32 cellular contexts compared by ENCODE assay signal in the genomic region with DNA sequence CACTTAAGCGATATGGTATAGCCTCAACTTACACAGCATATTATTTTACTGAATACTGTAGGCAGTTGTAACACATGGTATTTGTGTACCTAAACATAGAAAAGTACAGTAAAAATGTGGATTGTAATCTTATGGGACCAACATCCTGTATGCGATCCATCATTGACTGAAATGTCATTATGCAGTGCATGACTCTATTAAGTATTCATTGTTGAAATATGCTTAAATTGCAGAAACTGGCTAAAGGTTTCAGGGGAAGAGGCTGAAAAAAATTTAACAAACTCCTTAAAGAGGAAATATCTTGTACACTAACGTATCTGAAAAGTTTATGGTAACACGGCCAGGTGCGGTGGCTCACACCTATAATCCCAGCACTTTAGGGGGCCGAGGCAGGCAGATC.
"Had no signal": no experiment of that assay in that cellular context is flagged by ENCODE, and none has a peak within 500 bp of the region (broad histone marks: within the 10 kb centered on the region; RNA-seq: fewer than 3 reads in every experiment).

No MANE protein-coding gene starts in this region.

- H3K27ac ChIP-seq: neural progenitor cell, ovary, parathyroid adenoma, psoas muscle, skin epidermis, spleen, suprapubic skin, testis, tibial artery, transverse colon, upper lobe of right lung, uterus had no signal

- H3K36me3 Mint-ChIP-seq: naive thymus-derived CD8-positive, alpha-beta T cell; natural killer cell treated with Interleukin-12 subunit alpha and Interleukin-12 subunit beta and Interleukin-15 and Interleukin-18, amount 100 ng/mL, for 72 hours; neural progenitor cell; stimulated activated memory B cell treated with anti-CD40 and anti-IgM and Interleukin-4, amounts not matched to agents 10 μg/mL and 1 μg/mL and 100 μg/mL, for 72 hours; type B pancreatic cell had no signal

- H3K36me3 ChIP-seq: neural progenitor cell, ovary, spleen, suprapubic skin, tibial artery, transverse colon, upper lobe of right lung, uterus had no signal

- H3K9ac ChIP-seq: neural progenitor cell, parathyroid adenoma had no signal

- H3K27me3 ChIP-seq: neural progenitor cell, ovary, suprapubic skin, testis, tibial artery, transverse colon, upper lobe of right lung, uterus had no signal

- H3K4me3 ChIP-seq: neural progenitor cell, ovary, psoas muscle, skin epidermis, smooth muscle cell, spleen, suprapubic skin, testis, tibial artery, transverse colon, upper lobe of right lung, uterus had no signal

- H3K4me1 ChIP-seq: neural progenitor cell, psoas muscle, suprapubic skin, testis, tibial artery, transverse colon, upper lobe of right lung, uterus had no signal

- H3K4me2 ChIP-seq: neural progenitor cell, smooth muscle cell had no signal

- H3K27ac Mint-ChIP-seq: naive thymus-derived CD8-positive, alpha-beta T cell; natural killer cell treated with Interleukin-12 subunit alpha and Interleukin-12 subunit beta and Interleukin-15 and Interleukin-18, amount 100 ng/mL, for 72 hours; nephron progenitor cell; neural progenitor cell; progenitor cell of endocrine pancreas; stimulated activated memory B cell treated with anti-CD40 and anti-IgM and Interleukin-4, amounts not matched to agents 10 μg/mL and 1 μg/mL and 100 μg/mL, for 72 hours; stimulated activated naive CD8-positive, alpha-beta T cell treated with anti-CD3 and anti-CD28 coated beads, Interleukin-15, amount 100 ng/mL, for 72 hours; type B pancreatic cell had no signal

- H3K79me2 ChIP-seq: parathyroid adenoma had no signal

- H3K9me3 Mint-ChIP-seq: naive thymus-derived CD8-positive, alpha-beta T cell; natural killer cell treated with Interleukin-12 subunit alpha and Interleukin-12 subunit beta and Interleukin-15 and Interleukin-18, amount 100 ng/mL, for 72 hours; nephron progenitor cell; stimulated activated memory B cell treated with anti-CD40 and anti-IgM and Interleukin-4, amounts not matched to agents 10 μg/mL and 1 μg/mL and 100 μg/mL, for 72 hours; stimulated activated naive CD8-positive, alpha-beta T cell treated with anti-CD3 and anti-CD28 coated beads, Interleukin-15, amount 100 ng/mL, for 72 hours; type B pancreatic cell had no signal

- H3K4me3 Mint-ChIP-seq: naive thymus-derived CD8-positive, alpha-beta T cell; natural killer cell treated with Interleukin-12 subunit alpha and Interleukin-12 subunit beta and Interleukin-15 and Interleukin-18, amount 100 ng/mL, for 72 hours; nephron progenitor cell; neural progenitor cell; stimulated activated memory B cell treated with anti-CD40 and anti-IgM and Interleukin-4, amounts not matched to agents 10 μg/mL and 1 μg/mL and 100 μg/mL, for 72 hours; stimulated activated naive CD8-positive, alpha-beta T cell treated with anti-CD3 and anti-CD28 coated beads, Interleukin-15, amount 100 ng/mL, for 72 hours; type B pancreatic cell had no signal

- H3K27me3 Mint-ChIP-seq: type B pancreatic cell had no signal

- H3K9me3 ChIP-seq: ovary, psoas muscle, spleen, suprapubic skin, testis, tibial artery, transverse colon, upper lobe of right lung, uterus had no signal

- H3K4me1 Mint-ChIP-seq: naive thymus-derived CD8-positive, alpha-beta T cell; stimulated activated memory B cell treated with anti-CD40 and anti-IgM and Interleukin-4, amounts not matched to agents 10 μg/mL and 1 μg/mL and 100 μg/mL, for 72 hours; stimulated activated naive CD8-positive, alpha-beta T cell treated with anti-CD3 and anti-CD28 coated beads, Interleukin-15, amount 100 ng/mL, for 72 hours had no signal

- H2AFZ ChIP-seq: neural progenitor cell, parathyroid adenoma had no signal

- ATAC-seq: naive thymus-derived CD8-positive, alpha-beta T cell; natural killer cell treated with Interleukin-12 subunit alpha and Interleukin-12 subunit beta and Interleukin-15 and Interleukin-18, amount 100 ng/mL, for 72 hours; psoas muscle; right cardiac atrium; sciatic nerve; stimulated activated memory B cell treated with anti-CD40 and anti-IgM and Interleukin-4, amounts not matched to agents 10 μg/mL and 1 μg/mL and 100 μg/mL, for 72 hours; stimulated activated naive CD8-positive, alpha-beta T cell treated with anti-CD3 and anti-CD28 coated beads, Interleukin-15, amount 100 ng/mL, for 72 hours; stimulated activated naive CD8-positive, alpha-beta T cell treated with anti-CD3 and anti-CD28 coated beads, Interleukin-15, Interleukin-2, amounts not matched to agents 100 U/mL and 50 U/mL, for 24 hours; upper lobe of right lung had no signal

- DNase-seq: naive thymus-derived CD8-positive, alpha-beta T cell; nephron progenitor cell; occipital lobe; ovary; posterior cingulate gyrus; psoas muscle; right cardiac atrium; spleen; stimulated activated CD4-positive, alpha-beta T cell treated with anti-CD3 and anti-CD28 coated beads, Interleukin-12 subunit alpha, Interleukin-12 subunit beta, amount 100 ng/mL, for 4 hours; stimulated activated CD4-positive, alpha-beta T cell treated with anti-CD3 and anti-CD28 coated beads, Interleukin-1b, Interleukin-23, amount 100 ng/mL, for 48 hours; stimulated activated CD4-positive, alpha-beta T cell treated with anti-CD3 and anti-CD28 coated beads, Interleukin-4, amount 100 ng/mL, for 1 hour; stimulated activated CD4-positive, alpha-beta T cell treated with anti-CD3 and anti-CD28 coated beads, Interleukin-4, amount 100 ng/mL, for 4 hours; stimulated activated CD8-positive, alpha-beta memory T cell treated with anti-CD3 and anti-CD28 coated beads, Interleukin-4, amount 100 ng/mL, for 48 hours; stimulated activated naive CD4-positive, alpha-beta T cell; stimulated activated naive CD8-positive, alpha-beta T cell treated with anti-CD3 and anti-CD28 coated beads, Interleukin-15, amount 100 ng/mL, for 72 hours; stimulated activated naive CD8-positive, alpha-beta T cell treated with anti-CD3 and anti-CD28 coated beads, Interleukin-15, Interleukin-2, amounts not matched to agents 100 U/mL and 50 U/mL, for 24 hours; substantia nigra; testis; tibial artery; transverse colon; upper lobe of right lung; uterus had no signal
